Comparison of ENCODE assay signal across 8 cellular contexts in genomic region chr9:104927912-104928740, GRCh38.
DNase-seq lines count a peak whose midpoint lies in the region; ATAC-seq lines count a peak whose summit lies in the region.

A gene with protein sequence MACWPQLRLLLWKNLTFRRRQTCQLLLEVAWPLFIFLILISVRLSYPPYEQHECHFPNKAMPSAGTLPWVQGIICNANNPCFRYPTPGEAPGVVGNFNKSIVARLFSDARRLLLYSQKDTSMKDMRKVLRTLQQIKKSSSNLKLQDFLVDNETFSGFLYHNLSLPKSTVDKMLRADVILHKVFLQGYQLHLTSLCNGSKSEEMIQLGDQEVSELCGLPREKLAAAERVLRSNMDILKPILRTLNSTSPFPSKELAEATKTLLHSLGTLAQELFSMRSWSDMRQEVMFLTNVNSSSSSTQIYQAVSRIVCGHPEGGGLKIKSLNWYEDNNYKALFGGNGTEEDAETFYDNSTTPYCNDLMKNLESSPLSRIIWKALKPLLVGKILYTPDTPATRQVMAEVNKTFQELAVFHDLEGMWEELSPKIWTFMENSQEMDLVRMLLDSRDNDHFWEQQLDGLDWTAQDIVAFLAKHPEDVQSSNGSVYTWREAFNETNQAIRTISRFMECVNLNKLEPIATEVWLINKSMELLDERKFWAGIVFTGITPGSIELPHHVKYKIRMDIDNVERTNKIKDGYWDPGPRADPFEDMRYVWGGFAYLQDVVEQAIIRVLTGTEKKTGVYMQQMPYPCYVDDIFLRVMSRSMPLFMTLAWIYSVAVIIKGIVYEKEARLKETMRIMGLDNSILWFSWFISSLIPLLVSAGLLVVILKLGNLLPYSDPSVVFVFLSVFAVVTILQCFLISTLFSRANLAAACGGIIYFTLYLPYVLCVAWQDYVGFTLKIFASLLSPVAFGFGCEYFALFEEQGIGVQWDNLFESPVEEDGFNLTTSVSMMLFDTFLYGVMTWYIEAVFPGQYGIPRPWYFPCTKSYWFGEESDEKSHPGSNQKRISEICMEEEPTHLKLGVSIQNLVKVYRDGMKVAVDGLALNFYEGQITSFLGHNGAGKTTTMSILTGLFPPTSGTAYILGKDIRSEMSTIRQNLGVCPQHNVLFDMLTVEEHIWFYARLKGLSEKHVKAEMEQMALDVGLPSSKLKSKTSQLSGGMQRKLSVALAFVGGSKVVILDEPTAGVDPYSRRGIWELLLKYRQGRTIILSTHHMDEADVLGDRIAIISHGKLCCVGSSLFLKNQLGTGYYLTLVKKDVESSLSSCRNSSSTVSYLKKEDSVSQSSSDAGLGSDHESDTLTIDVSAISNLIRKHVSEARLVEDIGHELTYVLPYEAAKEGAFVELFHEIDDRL (N-terminal part only) (minus strand): TSS chr9:104928155. CDS start chr9:104903679, 24,476 bp downstream.

- H3K27me3 ChIP-seq in HAP-1 (ENCODE audit: low read depth), result no peaks in the 10 kb centered on the region

- DNase-seq in CMK (ENCODE audit: low read depth) (peak; percentile 33), HAP-1 (ENCODE audit: low spot score in 2 of 2) (peak; percentile 83 to 95), NCI-H2227 (lab: John Stamatoyannopoulos, UW; ENCODE audit: unreplicated experiment) (peak; percentile 77), left kidney (ENCODE audit: low read depth, low spot score) (peak; percentile 97)
- DNase-seq in activated CD4-positive, alpha-beta T cell treated with anti-CD3 and anti-CD28 coated beads, Interleukin-2, amount 50 U/mL, for 4 hours, result peak; percentile 77
- DNase-seq in stimulated activated CD4-positive, alpha-beta T cell treated with anti-CD3 and anti-CD28 coated beads, Interleukin-1b, Interleukin-23, amount 100 ng/mL, for 4 hours (ENCODE audit: low read depth in 2 of 2), result peak; percentile 44 to 57

- H3K27ac Mint-ChIP-seq in dendritic cell treated with granulocyte-macrophage colony-stimulating factor and Interleukin-4, amounts not matched to agents 40 ng/mL and 50 ng/mL, for 4 days, result peak within 1 kb of the TSS; percentile 98

- peaks cover 15% of the 10 kb centered on the region for H3K4me1 ChIP-seq in HAP-1

- intact Hi-C loops in dendritic cell treated with granulocyte-macrophage colony-stimulating factor and Interleukin-4, amounts not matched to agents 40 ng/mL and 50 ng/mL, for 4 days (cut with micrococcal nuclease), result loop anchor here (1.0 to 10.0 kb wide), 6 partner anchors 40 to 317 kb away; partner anchors contain the start of gene SLC44A1

- H3K27me3 Mint-ChIP-seq in dendritic cell treated with granulocyte-macrophage colony-stimulating factor and Interleukin-4, amounts not matched to agents 40 ng/mL and 50 ng/mL, for 4 days, result peaks cover 7% of the 10 kb centered on the region

- peak within 1 kb of the TSS; percentile 99 for H3K4me3 Mint-ChIP-seq in dendritic cell treated with granulocyte-macrophage colony-stimulating factor and Interleukin-4, amounts not matched to agents 40 ng/mL and 50 ng/mL, for 4 days

- peaks cover 22% of the 10 kb centered on the region for H3K36me3 Mint-ChIP-seq in dendritic cell treated with granulocyte-macrophage colony-stimulating factor and Interleukin-4, amounts not matched to agents 40 ng/mL and 50 ng/mL, for 4 days (ENCODE audit: low read depth)

- H3K9me3 ChIP-seq in HAP-1, result no peaks in the 10 kb centered on the region

- no peaks in the 10 kb centered on the region for H3K36me3 ChIP-seq in HAP-1 (replicated peaks)

- in situ Hi-C loops in HAP-1 (cut with MboI; ENCODE audit: low sequenced_read_pairs), result loop anchor here (10.0 kb wide), 1 partner anchor 487 kb away; no protein-coding TSS in a partner anchor

- no peak for ATAC-seq in GM18858 (IDR thresholded peaks at IDR 0.05; ENCODE audit: unreplicated experiment)

- no peaks in the 10 kb centered on the region for H3K9me3 Mint-ChIP-seq in dendritic cell treated with granulocyte-macrophage colony-stimulating factor and Interleukin-4, amounts not matched to agents 40 ng/mL and 50 ng/mL, for 4 days

- H3K4me1 Mint-ChIP-seq in dendritic cell treated with granulocyte-macrophage colony-stimulating factor and Interleukin-4, amounts not matched to agents 40 ng/mL and 50 ng/mL, for 4 days (ENCODE audit: low read depth), result peaks cover 27% of the 10 kb centered on the region

- H3K4me3 ChIP-seq in HAP-1, result peak within 1 kb of the TSS; percentile 42

Comparison
In these comparisons a context has a peak if more than half of its experiments do, and no peak if none do; other contexts are left out.
1. DNase-seq: peak in every context shown above with its lines; median percentile 97 in left kidney; 89 in HAP-1; 77 in NCI-H2227; 77 in activated CD4-positive, alpha-beta T cell treated with anti-CD3 and anti-CD28 coated beads, Interleukin-2, amount 50 U/mL, for 4 hours; 50 in stimulated activated CD4-positive, alpha-beta T cell treated with anti-CD3 and anti-CD28 coated beads, Interleukin-1b, Interleukin-23, amount 100 ng/mL, for 4 hours; 33 in CMK.